24 cellular contexts compared by ENCODE assay signal in the genomic region with DNA sequence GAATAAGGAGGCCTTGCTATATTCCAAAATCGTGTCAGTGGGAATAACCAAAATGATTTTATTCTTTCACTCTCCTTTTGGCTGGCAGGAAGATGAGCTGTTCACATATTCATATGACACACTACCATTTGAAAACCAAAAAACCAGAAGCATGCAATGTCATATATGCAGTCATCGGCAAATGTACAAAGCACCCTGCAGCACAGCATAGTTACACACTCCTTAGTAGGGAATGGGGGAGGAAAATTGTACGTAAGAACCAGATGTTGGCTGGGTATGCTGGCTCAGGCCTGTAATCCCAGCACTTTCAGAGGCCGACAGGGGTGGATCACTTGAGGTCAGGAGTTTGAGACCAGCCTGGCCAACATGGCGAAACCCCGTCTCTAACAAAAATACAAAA.
"Had no signal": no experiment of that assay in that cellular context is flagged by ENCODE, and none has a peak within 500 bp of the region (broad histone marks: within the 10 kb centered on the region; RNA-seq: fewer than 3 reads in every experiment).

No MANE protein-coding gene starts in this region.

- DNase-seq: activated B cell treated with CpG ODN at 0.5 μM for 24 hours; activated CD4-positive, alpha-beta T cell treated with anti-CD3 and anti-CD28 coated beads for 1 hour; activated CD4-positive, alpha-beta T cell treated with anti-CD3 and anti-CD28 coated beads, Interleukin-2, amount 10 ng/mL, durations not matched to agents 24 days and 14 days; activated CD4-positive, alpha-beta T cell treated with anti-CD3 and anti-CD28 coated beads, Interleukin-2, amount 50 U/mL, for 48 hours; activated gamma-delta T cell; activated naive CD4-positive, alpha-beta T cell treated with anti-CD3 and anti-CD28 coated beads for 36 hours; activated T-cell treated with anti-CD3 and anti-CD28 coated beads, Interleukin-2, amount 50 U/mL, for 48 hours; brain microvascular endothelial cell; cerebellar nuclear complex; Karpas-422; MM.1S; NCI-H1105; NCI-H1436; NCI-H1694 treated with DMSO at 0.1 percent for 48 hours; NCI-H2029 treated with DMSO at 0.1 percent for 48 hours; NCI-H345; NCI-H510A; NCI-H69; SIG-M5; T-helper 17 cell; T-helper 9 cell had no signal

- H3K9me3 Mint-ChIP-seq: activated CD4-positive, alpha-beta T cell treated with anti-CD3 and anti-CD28 coated beads, Interleukin-2, amount 10 ng/mL, durations not matched to agents 24 days and 14 days; activated naive CD4-positive, alpha-beta T cell treated with anti-CD3 and anti-CD28 coated beads for 36 hours; activated T-helper 17 cell treated with anti-CD3 and anti-CD28 coated beads, Interleukin-2, amount 50 U/mL, for 72 hours had no signal

- H3K27me3 Mint-ChIP-seq: activated naive CD8-positive, alpha-beta T cell had no signal

- H3K4me3 Mint-ChIP-seq: activated B cell treated with CpG ODN at 0.5 μM for 24 hours; activated CD4-positive, alpha-beta T cell treated with anti-CD3 and anti-CD28 coated beads, Interleukin-2, amount 10 ng/mL, durations not matched to agents 24 days and 14 days; activated naive CD4-positive, alpha-beta T cell treated with anti-CD3 and anti-CD28 coated beads for 36 hours; activated naive CD8-positive, alpha-beta T cell; activated T-helper 17 cell treated with anti-CD3 and anti-CD28 coated beads, Interleukin-2, amount 50 U/mL, for 72 hours; T-helper 17 cell had no signal

- H3K36me3 ChIP-seq: brain microvascular endothelial cell, cardiac muscle cell had no signal

- H3K27ac ChIP-seq: brain microvascular endothelial cell, cardiac muscle cell had no signal

- H3K4me3 ChIP-seq: cardiac muscle cell had no signal

- H3K27ac Mint-ChIP-seq: activated B cell treated with CpG ODN at 0.5 μM for 24 hours; activated CD4-positive, alpha-beta T cell treated with anti-CD3 and anti-CD28 coated beads, Interleukin-2, amount 10 ng/mL, durations not matched to agents 24 days and 14 days; activated naive CD4-positive, alpha-beta T cell treated with anti-CD3 and anti-CD28 coated beads for 36 hours; activated naive CD8-positive, alpha-beta T cell; activated T-helper 17 cell treated with anti-CD3 and anti-CD28 coated beads, Interleukin-2, amount 50 U/mL, for 72 hours; T-helper 17 cell had no signal

- ATAC-seq: activated T-helper 17 cell treated with anti-CD3 and anti-CD28 coated beads, Interleukin-2, amount 50 U/mL, for 72 hours; T-helper 17 cell had no signal

- H3K4me1 Mint-ChIP-seq: activated B cell treated with CpG ODN at 0.5 μM for 24 hours; activated CD4-positive, alpha-beta T cell treated with anti-CD3 and anti-CD28 coated beads, Interleukin-2, amount 10 ng/mL, durations not matched to agents 24 days and 14 days; activated T-helper 17 cell treated with anti-CD3 and anti-CD28 coated beads, Interleukin-2, amount 50 U/mL, for 72 hours had no signal

- H3K27me3 ChIP-seq: brain microvascular endothelial cell, cardiac muscle cell had no signal

- H3K36me3 Mint-ChIP-seq: activated naive CD8-positive, alpha-beta T cell had no signal
